In the genomic region with DNA sequence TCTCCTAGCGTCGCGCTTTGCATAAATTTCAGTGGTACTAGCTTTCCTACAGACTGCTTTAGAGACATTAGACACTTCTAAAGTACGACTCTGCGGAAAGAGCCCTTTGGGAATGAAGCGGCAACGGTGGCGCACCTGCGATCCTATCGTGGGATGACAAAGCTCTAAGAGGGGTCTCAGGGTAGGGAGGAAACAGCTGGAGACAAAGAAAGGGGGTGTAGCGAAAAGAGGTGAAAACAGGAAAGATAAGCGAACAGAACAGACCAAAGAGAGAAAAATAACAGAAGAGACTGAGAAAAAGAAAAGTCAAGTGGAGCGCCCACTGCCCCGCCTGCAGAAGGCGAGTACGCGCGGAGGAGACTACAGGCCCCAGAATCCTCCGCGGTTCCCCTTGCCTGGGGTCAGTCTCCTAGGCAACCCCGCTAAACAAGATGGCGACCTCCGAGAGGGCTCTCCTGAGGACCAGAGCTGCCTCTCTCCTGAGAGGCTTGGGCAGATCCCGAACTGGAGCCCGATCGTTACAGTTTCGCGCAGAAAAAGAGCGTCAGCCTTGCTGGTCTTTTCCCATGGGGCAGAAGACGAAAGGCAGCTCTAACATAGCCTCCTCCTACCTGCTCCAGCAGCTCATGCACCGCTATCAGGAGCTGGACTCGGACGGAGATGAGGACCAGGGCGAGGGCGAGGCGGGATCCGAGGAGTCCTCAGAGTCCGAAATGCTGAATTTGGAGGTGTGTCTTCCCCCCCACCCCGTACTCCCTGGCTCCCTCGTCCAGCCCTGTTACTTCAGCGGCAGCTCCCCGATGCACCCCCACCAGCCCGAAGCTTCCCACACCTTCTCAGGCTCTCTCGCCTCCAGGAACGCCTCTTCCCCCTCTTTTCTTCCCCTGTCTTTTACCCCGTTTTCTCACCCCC, we compare ENCODE assay signal across 8 cellular contexts. TPM values are rescaled to one million over a fixed set of nuclear protein-coding genes. Genes with fewer than 3 reads are reported as not detected.
DNase-seq lines count a peak whose midpoint lies in the region; ATAC-seq and TF ChIP-seq lines count a peak whose summit lies in the region.

A gene with protein sequence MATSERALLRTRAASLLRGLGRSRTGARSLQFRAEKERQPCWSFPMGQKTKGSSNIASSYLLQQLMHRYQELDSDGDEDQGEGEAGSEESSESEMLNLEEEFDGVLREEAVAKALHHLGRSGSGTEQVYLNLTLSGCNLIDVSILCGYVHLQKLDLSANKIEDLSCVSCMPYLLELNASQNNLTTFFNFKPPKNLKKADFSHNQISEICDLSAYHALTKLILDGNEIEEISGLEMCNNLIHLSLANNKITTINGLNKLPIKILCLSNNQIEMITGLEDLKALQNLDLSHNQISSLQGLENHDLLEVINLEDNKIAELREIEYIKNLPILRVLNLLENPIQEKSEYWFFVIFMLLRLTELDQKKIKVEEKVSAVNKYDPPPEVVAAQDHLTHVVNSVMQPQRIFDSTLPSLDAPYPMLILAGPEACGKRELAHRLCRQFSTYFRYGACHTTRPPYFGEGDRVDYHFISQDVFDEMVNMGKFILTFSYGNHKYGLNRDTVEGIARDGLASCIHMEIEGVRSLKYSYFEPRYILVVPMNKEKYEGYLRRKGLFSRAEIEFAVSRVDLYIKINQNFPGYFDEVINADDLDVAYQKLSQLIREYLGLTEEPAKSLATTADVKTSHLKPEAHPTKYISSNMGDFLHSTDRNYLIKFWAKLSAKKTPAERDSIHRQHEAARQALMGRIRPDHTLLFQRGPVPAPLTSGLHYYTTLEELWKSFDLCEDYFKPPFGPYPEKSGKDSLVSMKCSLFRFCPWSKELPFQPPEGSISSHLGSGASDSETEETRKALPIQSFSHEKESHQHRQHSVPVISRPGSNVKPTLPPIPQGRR (plus strand): TSS at position 404 of the 912 bp plus-strand sequence. CDS start 28 bp downstream, at position 432.

- peak within 1 kb of the TSS; percentile 82 for H3K4me3 Mint-ChIP-seq in activated naive CD8-positive, alpha-beta T cell treated with anti-CD3 and anti-CD28 coated beads for 36 hours

- ATAC-seq in HG02642 (IDR thresholded peaks at IDR 0.05; ENCODE audit: poor library complexity, unreplicated experiment) (peak; percentile 100), thoracic aorta (ENCODE audit: insufficient number of reproducible peaks, low FRiP score, low read depth) (no peak)

- H3K27me3 ChIP-seq in cardiac muscle cell (peaks cover 34% of the 10 kb centered on the region), ovary (no peaks in the 10 kb centered on the region), thoracic aorta (replicated peaks; ENCODE audit: insufficient read depth) (no peaks in the 10 kb centered on the region)

- DNase-seq in GM10248 (ENCODE audit: extremely low spot score) (peak; percentile 89), NCI-H1092 treated with DMSO at 0.1 percent for 48 hours (lab: John Stamatoyannopoulos, UW) (peak; percentile 87), SKM-1 treated with dmso at 0.1 percent for 144 hours (lab: John Stamatoyannopoulos, UW; ENCODE audit: unreplicated experiment) (peak; percentile 69), cardiac muscle cell (ENCODE audit: low read depth in 1 of 2, low spot score in 1 of 2) (peak; percentile 85 to 92), ovary (peak; percentile 82 to 88 (median 86)), thoracic aorta (ENCODE audit: low spot score) (peak; percentile 44)
- peak; percentile 78 for DNase-seq in activated naive CD8-positive, alpha-beta T cell treated with anti-CD3 and anti-CD28 coated beads for 36 hours

- intact Hi-C loops in ovary (cut with DNase I), result no loop called here

- H3K9me3 Mint-ChIP-seq in activated naive CD8-positive, alpha-beta T cell treated with anti-CD3 and anti-CD28 coated beads for 36 hours, result no peaks in the 10 kb centered on the region

- CTCF ChIA-PET in GM10248 (lab: Yijun Ruan, JAX), result interaction anchor here (1.1 to 2.1 kb wide), 5 partner anchors 11 to 1809 kb away, joined by 3 to 21 read pairs (median 3); no protein-coding TSS in a partner anchor

- no peak for TF ChIP-seq EP300 in ovary (IDR thresholded peaks at IDR 0.05)

- no peaks in the 10 kb centered on the region for H3K36me3 Mint-ChIP-seq in activated naive CD8-positive, alpha-beta T cell treated with anti-CD3 and anti-CD28 coated beads for 36 hours

- POLR2A ChIA-PET in GM10248 (lab: Yijun Ruan, JAX), result no interaction called here

- no peak within 1 kb of the TSS for H3K27ac Mint-ChIP-seq in activated naive CD8-positive, alpha-beta T cell treated with anti-CD3 and anti-CD28 coated beads for 36 hours

- peaks cover 12% of the 10 kb centered on the region for H3K4me1 Mint-ChIP-seq in activated naive CD8-positive, alpha-beta T cell treated with anti-CD3 and anti-CD28 coated beads for 36 hours

- no peak for TF ChIP-seq POLR2A in ovary (IDR thresholded peaks at IDR 0.05)

- H3K27ac ChIP-seq in cardiac muscle cell (no peak within 1 kb of the TSS), ovary (no peak within 1 kb of the TSS), thoracic aorta (no peak within 1 kb of the TSS)

- TF ChIP-seq CTCF in GM10248 (IDR thresholded peaks at IDR 0.05; ENCODE audit: control extremely low read depth, extremely low read depth, low read depth, missing control alignments), result no peak
- TF ChIP-seq CTCF in cardiac muscle cell (IDR thresholded peaks at IDR 0.05; ENCODE audit: low read depth, low read length), result no peak
- TF ChIP-seq CTCF in ovary (IDR thresholded peaks at IDR 0.05), result no peak
- TF ChIP-seq CTCF in thoracic aorta (IDR thresholded peaks at IDR 0.05), result no peak

- no peaks in the 10 kb centered on the region for H3K4me1 ChIP-seq in cardiac muscle cell (ENCODE audit: low read depth)
- H3K4me1 ChIP-seq in ovary (ENCODE audit: insufficient read depth), result no peaks in the 10 kb centered on the region
- peaks cover 0 to 10% of the 10 kb centered on the region in 2 donors for H3K4me1 ChIP-seq in thoracic aorta (ENCODE audit: control insufficient read depth in 1 of 2, low read depth in 2 of 2)

- 2% methylated on average over 46 of the region's 46 CpGs for WGBS in ovary, 3 donors

- no peaks in the 10 kb centered on the region for H3K36me3 ChIP-seq in cardiac muscle cell
- H3K36me3 ChIP-seq in ovary, result no peaks in the 10 kb centered on the region
- no peaks in the 10 kb centered on the region for H3K36me3 ChIP-seq in thoracic aorta

- H3K9me3 ChIP-seq in cardiac muscle cell (ENCODE audit: low read depth) (no peaks in the 10 kb centered on the region), ovary (no peaks in the 10 kb centered on the region), thoracic aorta (no peaks in the 10 kb centered on the region)

- peak within 1 kb of the TSS; percentile 47 for H3K4me3 ChIP-seq in cardiac muscle cell
- H3K4me3 ChIP-seq in ovary, result peak within 1 kb of the TSS; percentile 59
- peak within 1 kb of the TSS; percentile 87 for H3K4me3 ChIP-seq in thoracic aorta

- H3K27me3 Mint-ChIP-seq in activated naive CD8-positive, alpha-beta T cell treated with anti-CD3 and anti-CD28 coated beads for 36 hours, result peaks cover 25% of the 10 kb centered on the region

RNA-seq across cellular contexts. Expression of the gene that starts here (rescaled TPM):
- under 1 TPM in 1 of 2 experiments, not detected in 1; 0.12 TPM for total RNA-seq in activated naive CD8-positive, alpha-beta T cell treated with anti-CD3 and anti-CD28 coated beads for 36 hours
- total RNA-seq in cardiac muscle cell (0.21 and 0.36 TPM in 2 replicates), ovary (1 to 10 TPM in 2 of 7 donors, under 1 TPM in 5; 0.18 to 7.0 (median 0.67) TPM), thoracic aorta (under 1 TPM; 0.14 to 0.71 TPM)
- polyA plus RNA-seq in cardiac muscle cell (0.10 TPM in 1 of 2 replicates, not detected in the other), ovary (under 1 TPM; 0.11 to 0.40 TPM)

Comparison
In these comparisons a context has a peak if more than half of its experiments do, and no peak if none do; other contexts are left out.
1. Peak in DNase-seq in activated naive CD8-positive, alpha-beta T cell treated with anti-CD3 and anti-CD28 coated beads for 36 hours; RNA of the gene not detected or under 1 TPM.
2. Peak in DNase-seq and H3K4me3 ChIP-seq in cardiac muscle cell; RNA of the gene not detected or under 1 TPM.
3. Peak in DNase-seq and H3K4me3 ChIP-seq in thoracic aorta; RNA of the gene not detected or under 1 TPM.